In the genomic region with DNA sequence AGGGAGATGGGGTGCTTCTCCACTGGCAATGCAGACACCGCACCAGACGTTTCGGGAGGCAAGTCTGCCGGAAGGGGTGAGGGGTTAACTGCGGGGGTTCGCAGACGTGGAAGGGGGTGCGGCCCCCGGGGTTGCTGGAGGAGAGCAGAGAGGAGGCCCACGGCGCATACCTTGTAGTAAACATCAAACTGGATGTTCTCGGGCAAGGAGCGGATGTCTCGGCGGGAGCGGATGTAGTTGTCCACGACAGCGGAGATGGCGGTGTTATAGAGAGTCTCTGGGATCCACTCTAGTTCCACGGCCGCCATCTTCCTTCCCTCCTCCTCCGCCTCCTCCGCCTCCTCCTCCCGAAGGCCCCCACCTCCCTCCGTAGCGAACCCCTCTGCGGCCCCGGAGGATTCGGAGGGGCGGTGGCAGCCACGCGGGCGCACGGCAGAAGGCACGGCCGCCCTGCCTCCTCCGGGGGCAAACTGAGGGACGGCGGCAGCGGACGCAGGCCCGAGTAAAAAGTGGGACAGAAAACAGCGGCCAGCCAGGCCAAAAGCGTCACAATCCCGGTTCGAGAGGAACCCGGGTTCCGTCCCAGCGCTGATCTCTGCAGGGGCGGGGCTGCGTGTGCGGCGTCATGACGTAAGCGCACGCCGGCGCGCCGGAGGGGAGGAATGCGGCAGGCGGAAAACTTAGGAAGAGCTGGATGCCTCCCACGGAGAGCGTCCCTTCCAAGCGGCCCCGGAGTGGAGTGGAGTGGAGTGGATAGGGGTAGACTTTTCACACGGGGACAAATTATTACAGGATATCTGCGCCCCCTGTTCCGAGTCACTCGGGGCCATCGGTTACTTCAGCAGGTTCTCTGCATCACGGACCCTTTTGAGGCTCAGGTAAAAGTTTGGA, we compare ENCODE assay signal across 2 cellular contexts.
TF ChIP-seq lines count a peak whose summit lies in the region.

Gene APPBP2, minus strand, starts transcription at position 619 of the 891 bp plus-strand sequence. Its CDS starts 311 bp downstream, at position 308.

TF ChIP-seq in HCT116, 20 proteins besides CTCF, POLR2A, EP300 and RAD21 (continued from another document):
- TF ChIP-seq, protein P1, sequence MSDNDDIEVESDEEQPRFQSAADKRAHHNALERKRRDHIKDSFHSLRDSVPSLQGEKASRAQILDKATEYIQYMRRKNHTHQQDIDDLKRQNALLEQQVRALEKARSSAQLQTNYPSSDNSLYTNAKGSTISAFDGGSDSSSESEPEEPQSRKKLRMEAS (IDR thresholded peaks at IDR 0.05) = peak; percentile 81
- peak; percentile 81 for TF ChIP-seq ZFX (IDR thresholded peaks at IDR 0.05)
- TF ChIP-seq CBX3 (IDR thresholded peaks at IDR 0.05; ENCODE audit: low read depth) = no peak; the same call in 1 of the 2 replicates
- peak; percentile 38; the same call in 1 of the 2 replicates for TF ChIP-seq JUND (IDR thresholded peaks at IDR 0.05)
- TF ChIP-seq SRF (IDR thresholded peaks at IDR 0.05; ENCODE audit: low read depth) = no peak
- TF ChIP-seq ZNF274 (IDR thresholded peaks at IDR 0.05; ENCODE audit: low read depth, low read length) = no peak
- no peak for TF ChIP-seq ZBTB33 (IDR thresholded peaks at IDR 0.05; ENCODE audit: extremely low read depth, insufficient replicate concordance, low read length)
- TF ChIP-seq, protein P2, sequence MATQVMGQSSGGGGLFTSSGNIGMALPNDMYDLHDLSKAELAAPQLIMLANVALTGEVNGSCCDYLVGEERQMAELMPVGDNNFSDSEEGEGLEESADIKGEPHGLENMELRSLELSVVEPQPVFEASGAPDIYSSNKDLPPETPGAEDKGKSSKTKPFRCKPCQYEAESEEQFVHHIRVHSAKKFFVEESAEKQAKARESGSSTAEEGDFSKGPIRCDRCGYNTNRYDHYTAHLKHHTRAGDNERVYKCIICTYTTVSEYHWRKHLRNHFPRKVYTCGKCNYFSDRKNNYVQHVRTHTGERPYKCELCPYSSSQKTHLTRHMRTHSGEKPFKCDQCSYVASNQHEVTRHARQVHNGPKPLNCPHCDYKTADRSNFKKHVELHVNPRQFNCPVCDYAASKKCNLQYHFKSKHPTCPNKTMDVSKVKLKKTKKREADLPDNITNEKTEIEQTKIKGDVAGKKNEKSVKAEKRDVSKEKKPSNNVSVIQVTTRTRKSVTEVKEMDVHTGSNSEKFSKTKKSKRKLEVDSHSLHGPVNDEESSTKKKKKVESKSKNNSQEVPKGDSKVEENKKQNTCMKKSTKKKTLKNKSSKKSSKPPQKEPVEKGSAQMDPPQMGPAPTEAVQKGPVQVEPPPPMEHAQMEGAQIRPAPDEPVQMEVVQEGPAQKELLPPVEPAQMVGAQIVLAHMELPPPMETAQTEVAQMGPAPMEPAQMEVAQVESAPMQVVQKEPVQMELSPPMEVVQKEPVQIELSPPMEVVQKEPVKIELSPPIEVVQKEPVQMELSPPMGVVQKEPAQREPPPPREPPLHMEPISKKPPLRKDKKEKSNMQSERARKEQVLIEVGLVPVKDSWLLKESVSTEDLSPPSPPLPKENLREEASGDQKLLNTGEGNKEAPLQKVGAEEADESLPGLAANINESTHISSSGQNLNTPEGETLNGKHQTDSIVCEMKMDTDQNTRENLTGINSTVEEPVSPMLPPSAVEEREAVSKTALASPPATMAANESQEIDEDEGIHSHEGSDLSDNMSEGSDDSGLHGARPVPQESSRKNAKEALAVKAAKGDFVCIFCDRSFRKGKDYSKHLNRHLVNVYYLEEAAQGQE (IDR thresholded peaks at IDR 0.05; ENCODE audit: low read depth) = no peak
- TF ChIP-seq ELF1 (IDR thresholded peaks at IDR 0.05; ENCODE audit: borderline replicate concordance, low read depth) = peak; percentile 52; the same call in 1 of the 2 replicates
- TF ChIP-seq ATF3 (IDR thresholded peaks at IDR 0.05) = no peak
- peak; percentile 71; the same call in 1 of the 2 replicates for TF ChIP-seq SP1 (IDR thresholded peaks at IDR 0.05; ENCODE audit: low read depth)

TF ChIP-seq in SK-N-SH, 30 proteins besides CTCF, POLR2A, EP300 and RAD21:
- TF ChIP-seq, protein P2 (IDR thresholded peaks at IDR 0.05; ENCODE audit: low read depth, low read length) = peak; percentile 49; the same call in 1 of the 2 replicates
- TF ChIP-seq NRF1 (IDR thresholded peaks at IDR 0.05; ENCODE audit: low read depth, low read length) = peak; percentile 50
- TF ChIP-seq MEF2A (IDR thresholded peaks at IDR 0.05; ENCODE audit: borderline replicate concordance, low read depth) = no peak; the same call in 1 of the 2 replicates
- TF ChIP-seq USF1 (IDR thresholded peaks at IDR 0.05; ENCODE audit: borderline replicate concordance, low read depth) = no peak
- TF ChIP-seq EZH2phosphoT487 (IDR thresholded peaks at IDR 0.05; ENCODE audit: borderline replicate concordance, low read depth) = no peak
- peak; percentile 49; the same call in 1 of the 2 replicates for TF ChIP-seq FOXJ3 (CRISPR knock-in tag; IDR thresholded peaks at IDR 0.05)
- TF ChIP-seq GABPA (IDR thresholded peaks at IDR 0.05; ENCODE audit: low read depth) = peak; percentile 49; the same call in 1 of the 2 replicates
- no peak for TF ChIP-seq JUND (IDR thresholded peaks at IDR 0.05)
- TF ChIP-seq, protein P1 (IDR thresholded peaks at IDR 0.05; ENCODE audit: low read depth) = peak; percentile 67
- no peak for TF ChIP-seq RCOR1 (IDR thresholded peaks at IDR 0.05; ENCODE audit: low read length)
- TF ChIP-seq PBX3 (IDR thresholded peaks at IDR 0.05) = no peak
- peak; percentile 89 for TF ChIP-seq ELF1 (IDR thresholded peaks at IDR 0.05)
- 0 out of 2 replicates have a peak, but pooled peaks have one; percentile 10 for TF ChIP-seq ZBTB33 (IDR thresholded peaks at IDR 0.05; ENCODE audit: borderline replicate concordance, low read depth)
- TF ChIP-seq YY1 (IDR thresholded peaks at IDR 0.05; ENCODE audit: low read depth) = peak; percentile 94
- peak; percentile 97 for TF ChIP-seq POLR2AphosphoS5 (IDR thresholded peaks at IDR 0.05; ENCODE audit: low read depth, low read length)
- no peak for TF ChIP-seq GATA2 (CRISPR knock-in tag; IDR thresholded peaks at IDR 0.05)
- peak; percentile 80 for TF ChIP-seq MXI1 (IDR thresholded peaks at IDR 0.05; ENCODE audit: low read depth, low read length)
- peak; percentile 25; the same call in 1 of the 2 replicates for TF ChIP-seq SMC3 (IDR thresholded peaks at IDR 0.05; ENCODE audit: low read depth, low read length)
- no peak for TF ChIP-seq RXRA (IDR thresholded peaks at IDR 0.05; ENCODE audit: borderline replicate concordance, low read depth)
- TF ChIP-seq FOXM1 (IDR thresholded peaks at IDR 0.05; ENCODE audit: low read depth) = no peak
- TF ChIP-seq TEAD4 (IDR thresholded peaks at IDR 0.05; ENCODE audit: borderline replicate concordance, insufficient read depth) = peak; percentile 68
- no peak for TF ChIP-seq RFX5 (IDR thresholded peaks at IDR 0.05; ENCODE audit: low read length)
- TF ChIP-seq USF2 (IDR thresholded peaks at IDR 0.05; ENCODE audit: borderline replicate concordance, low read depth, low read length) = no peak
- TF ChIP-seq TAF1 (IDR thresholded peaks at IDR 0.05; ENCODE audit: borderline replicate concordance, low read depth, low read length) = peak; percentile 79
- TF ChIP-seq, protein P3, sequence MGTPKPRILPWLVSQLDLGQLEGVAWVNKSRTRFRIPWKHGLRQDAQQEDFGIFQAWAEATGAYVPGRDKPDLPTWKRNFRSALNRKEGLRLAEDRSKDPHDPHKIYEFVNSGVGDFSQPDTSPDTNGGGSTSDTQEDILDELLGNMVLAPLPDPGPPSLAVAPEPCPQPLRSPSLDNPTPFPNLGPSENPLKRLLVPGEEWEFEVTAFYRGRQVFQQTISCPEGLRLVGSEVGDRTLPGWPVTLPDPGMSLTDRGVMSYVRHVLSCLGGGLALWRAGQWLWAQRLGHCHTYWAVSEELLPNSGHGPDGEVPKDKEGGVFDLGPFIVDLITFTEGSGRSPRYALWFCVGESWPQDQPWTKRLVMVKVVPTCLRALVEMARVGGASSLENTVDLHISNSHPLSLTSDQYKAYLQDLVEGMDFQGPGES (IDR thresholded peaks at IDR 0.05; ENCODE audit: low read depth, low read length) = no peak
- TF ChIP-seq TCF12 (IDR thresholded peaks at IDR 0.05) = peak; percentile 4; the same call in 1 of the 2 replicates
- TF ChIP-seq NFIC (IDR thresholded peaks at IDR 0.05; ENCODE audit: borderline replicate concordance) = no peak
- no peak; the same call in 1 of the 2 replicates for TF ChIP-seq FOSL2 (IDR thresholded peaks at IDR 0.05; ENCODE audit: borderline replicate concordance, low read depth)
- TF ChIP-seq SIN3A (IDR thresholded peaks at IDR 0.05; ENCODE audit: borderline replicate concordance, low read depth, low read length) = peak; percentile 83; the same call in 1 of the 2 replicates
- TF ChIP-seq CHD2 (IDR thresholded peaks at IDR 0.05; ENCODE audit: low read length, partially characterized antibody) = peak; percentile 6
TF ChIP-seq in SK-N-SH: peak in this region for 16.
